ENCODE assay signal across 9 cellular contexts in genomic region chr6:104326173-104327001, GRCh38.
DNase-seq lines count a peak whose midpoint lies in the region; ATAC-seq, FAIRE-seq and TF ChIP-seq lines count a peak whose summit lies in the region.
"Had no signal": no experiment of that assay in that cellular context is flagged by ENCODE, and none has a peak within 500 bp of the region (broad histone marks: within the 10 kb centered on the region; RNA-seq: fewer than 3 reads in every experiment).

No MANE protein-coding gene starts in this region.

- DNase-seq in GM10248 (ENCODE audit: extremely low spot score) (peak; percentile 11), PC-3 (peak; percentile 69), keratinocyte (ENCODE audit: low read depth, low spot score) (no peak), germinal center (ENCODE audit: low spot score) (no peak), activated gamma-delta T cell (lab: John Stamatoyannopoulos, UW) (no peak), smooth muscle cell (lab: John Stamatoyannopoulos, UW; ENCODE audit: unreplicated experiment) (no peak), NCI-H2196 (lab: John Stamatoyannopoulos, UW; ENCODE audit: unreplicated experiment) (no peak)

- H3K27ac ChIP-seq in PC-3 (ENCODE audit: low read length) (0 out of 2 replicates have a peak overlapping the region, but pooled peaks have one; percentile 3), keratinocyte (ENCODE audit: control insufficient read depth, insufficient read depth, low read length) (no peak overlapping the region), smooth muscle cell (ENCODE audit: low read depth) (no peak overlapping the region)

- CTCF ChIA-PET in GM10248 (lab: Yijun Ruan, JAX) (interaction anchor here (0.6 to 2.1 kb wide), 9 partner anchors 9 to 647 kb away, joined by 3 to 6 read pairs (median 3); no protein-coding TSS in a partner anchor), PC-3 (lab: Charles Lee) (interaction anchor here (0.6 kb wide), 1 partner anchor 156 kb away, joined by 6 read pairs; no protein-coding TSS in a partner anchor)

- H3K4me1 ChIP-seq in PC-3 (ENCODE audit: insufficient read depth, low read length): peaks cover 10% of the 10 kb centered on the region; the same call in 1 of the 2 replicates
- no peaks in the 10 kb centered on the region for H3K4me1 ChIP-seq in keratinocyte (ENCODE audit: control insufficient read depth, extremely low read depth, insufficient read depth, low read length)
- no peaks in the 10 kb centered on the region for H3K4me1 ChIP-seq in smooth muscle cell (ENCODE audit: low read depth)

- ATAC-seq in HG02798 (IDR thresholded peaks at IDR 0.05; ENCODE audit: poor library complexity, unreplicated experiment) (peak; percentile 58), PC-3 (peak; percentile 73)
- ATAC-seq: HepG2 had no signal

- no peaks in the 10 kb centered on the region for H3K9me2 ChIP-seq in PC-3 (replicated peaks; ENCODE audit: low read length)

- H3K9ac ChIP-seq in PC-3 (ENCODE audit: low read length): no peak overlapping the region
- no peak overlapping the region for H3K9ac ChIP-seq in keratinocyte (ENCODE audit: control insufficient read depth, extremely low read depth, insufficient read depth, low read length)
- no peak overlapping the region for H3K9ac ChIP-seq in smooth muscle cell (ENCODE audit: low read depth)

- 78% methylated on average over 7 of the region's 7 CpGs for WGBS in smooth muscle cell (ENCODE audit: low lambda C conversion rate)

- BruUV-seq in PC-3 (replicated peaks; lab: Mats Ljungman, UMichigan): no TSS peak

- H3K36me3 ChIP-seq in PC-3 (ENCODE audit: low read depth, low read length): no peaks in the 10 kb centered on the region
- no peaks in the 10 kb centered on the region for H3K36me3 ChIP-seq in keratinocyte (ENCODE audit: control insufficient read depth in 2 of 2, extremely low read depth in 1 of 2, insufficient read depth in 2 of 2, low read length in 2 of 2)
- no peaks in the 10 kb centered on the region for H3K36me3 ChIP-seq in smooth muscle cell (ENCODE audit: low read depth)

- H4K20me1 ChIP-seq in PC-3 (ENCODE audit: low read length): no peaks in the 10 kb centered on the region
- H4K20me1 ChIP-seq in keratinocyte (ENCODE audit: control insufficient read depth, extremely low read depth, insufficient read depth, low read length): no peaks in the 10 kb centered on the region
- H4K20me1 ChIP-seq in smooth muscle cell (ENCODE audit: low read depth): no peaks in the 10 kb centered on the region

- no peak for FAIRE-seq in keratinocyte (lab: Jason Lieb, UNC)
- FAIRE-seq: HepG2 had no signal

- intact Hi-C loops in PC-3 (cut with micrococcal nuclease): loop anchor here (5.0 to 10.0 kb wide), 4 partner anchors 76 to 532 kb away; no protein-coding TSS in a partner anchor

- H3K79me2 ChIP-seq in PC-3 (ENCODE audit: low read length) (no peaks in the 10 kb centered on the region), keratinocyte (ENCODE audit: control insufficient read depth, insufficient read depth, low read length) (no peaks in the 10 kb centered on the region), smooth muscle cell (ENCODE audit: low read depth) (no peaks in the 10 kb centered on the region)

- H3K27me3 ChIP-seq in PC-3 (ENCODE audit: low read length) (no peaks in the 10 kb centered on the region), keratinocyte (ENCODE audit: control insufficient read depth, extremely low read depth, insufficient read depth, low read length) (no peaks in the 10 kb centered on the region), smooth muscle cell (ENCODE audit: low read depth) (no peaks in the 10 kb centered on the region)

- H3K4me2 ChIP-seq in PC-3 (ENCODE audit: low read length): peak overlapping the region; percentile 58
- peak overlapping the region; percentile 40 for H3K4me2 ChIP-seq in keratinocyte (ENCODE audit: control insufficient read depth, extremely low read depth, insufficient read depth, low read depth, low read length)
- H3K4me2 ChIP-seq in smooth muscle cell: no peak overlapping the region

- dilution Hi-C loops in keratinocyte (cut with MboI; ENCODE audit: extremely low pct_ligation_motif_present, low sequenced_read_pairs): no loop called here

- H3K9me3 ChIP-seq in PC-3 (ENCODE audit: low read length) (no peaks in the 10 kb centered on the region), keratinocyte (ENCODE audit: control insufficient read depth, low read depth, low read length) (no peaks in the 10 kb centered on the region), smooth muscle cell (replicated peaks; ENCODE audit: low read depth) (no peaks in the 10 kb centered on the region)

- POLR2A ChIA-PET in GM10248 (lab: Yijun Ruan, JAX): no interaction called here
- POLR2A ChIA-PET in PC-3 (lab: Charles Lee; ENCODE audit: unreplicated experiment): interaction anchor here (0.5 kb wide), 1 partner anchor 529 kb away, joined by 8 read pairs; no protein-coding TSS in a partner anchor

- H3K9me1 ChIP-seq in keratinocyte (ENCODE audit: control insufficient read depth, extremely low read depth, insufficient read depth, low read length): no peaks in the 10 kb centered on the region

- H2AFZ ChIP-seq in PC-3 (ENCODE audit: low read length) (peak overlapping the region; percentile 7; the same call in 1 of the 2 replicates), keratinocyte (ENCODE audit: control insufficient read depth, low read length) (no peak overlapping the region), smooth muscle cell (ENCODE audit: low read depth) (no peak overlapping the region)

- TF ChIP-seq CTCF in GM10248 (IDR thresholded peaks at IDR 0.05; ENCODE audit: control extremely low read depth, extremely low read depth, low read depth, missing control alignments): no peak
- no peak for TF ChIP-seq CTCF in PC-3 (conservative IDR thresholded peaks at IDR 0.05; ENCODE audit: low read depth, low read length)
- TF ChIP-seq CTCF in keratinocyte (optimal IDR thresholded peaks at IDR 0.05 in 1 of 3, IDR thresholded peaks at IDR 0.05 in 1 of 3, conservative IDR thresholded peaks at IDR 0.05 in 1 of 3; ENCODE audit: extremely low read depth in 1 of 3, insufficient read depth in 2 of 3, low read length in 3 of 3): no peak
- TF ChIP-seq CTCF in smooth muscle cell (IDR thresholded peaks at IDR 0.05; ENCODE audit: borderline replicate concordance, insufficient read depth, poor library complexity, severe bottlenecking): no peak

- peak overlapping the region; percentile 34 for H3K4me3 ChIP-seq in PC-3 (ENCODE audit: low read length)
- H3K4me3 ChIP-seq in keratinocyte (ENCODE audit: control insufficient read depth in 2 of 3, extremely low read depth in 1 of 3, insufficient read depth in 2 of 3, low read depth in 1 of 3, low read length in 3 of 3): no peak overlapping the region
- H3K4me3 ChIP-seq in smooth muscle cell: no peak overlapping the region

- H3F3A ChIP-seq in PC-3 (ENCODE audit: low read length, unreplicated experiment) (no peaks in the 10 kb centered on the region), smooth muscle cell (ENCODE audit: low read depth) (no peaks in the 10 kb centered on the region)

Comparison
In these comparisons a context has a peak if more than half of its experiments do, and no peak if none do; other contexts are left out.
1. DNase-seq: peak in GM10248 (single experiment) and PC-3 (single experiment); none in keratinocyte (single experiment), germinal center (single experiment), activated gamma-delta T cell (single experiment), smooth muscle cell (single experiment) and NCI-H2196 (single experiment).